ENCODE assay signal across 1 cellular context in genomic region chr9:86080112-86080579, GRCh38.
TF ChIP-seq lines count a peak whose summit lies in the region.

No MANE protein-coding gene starts in this region.

TF ChIP-seq in HCT116, 20 proteins besides CTCF, POLR2A, EP300 and RAD21:
- TF ChIP-seq JUND (IDR thresholded peaks at IDR 0.05): no peak
- TF ChIP-seq FOSL1 (IDR thresholded peaks at IDR 0.05; ENCODE audit: low read depth): no peak
TF ChIP-seq in HCT116: peak in this region for 0.
